29 cellular contexts compared by ENCODE assay signal in the genomic region with DNA sequence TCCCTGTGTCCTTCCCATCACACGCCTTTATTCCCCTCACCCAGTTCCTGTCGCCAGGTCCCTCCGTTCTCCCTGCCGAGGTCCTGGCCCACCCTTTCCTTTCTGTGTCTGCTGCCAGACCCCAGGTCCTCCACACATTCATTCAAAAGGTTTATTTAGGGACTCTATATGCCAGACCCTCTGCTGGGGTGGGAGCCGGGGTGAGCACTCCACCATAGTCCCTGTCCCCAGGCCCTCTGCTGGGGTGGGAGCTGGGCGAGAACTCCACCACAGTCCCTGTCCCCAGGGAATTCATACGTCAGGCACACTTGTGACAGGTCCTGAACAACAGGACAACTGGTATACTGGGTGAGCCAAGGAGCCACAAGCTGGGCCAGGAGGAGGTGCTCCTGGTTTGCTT.
"Had no signal": no experiment of that assay in that cellular context is flagged by ENCODE, and none has a peak within 500 bp of the region (broad histone marks: within the 10 kb centered on the region; RNA-seq: fewer than 3 reads in every experiment).

No MANE protein-coding gene starts in this region.

- H3K4me3 Mint-ChIP-seq: activated CD4-positive, alpha-beta T cell treated with anti-CD3 and anti-CD28 coated beads, Interleukin-2, amount 10 ng/mL, durations not matched to agents 24 days and 14 days; activated CD8-positive, alpha-beta T cell treated with anti-CD3 and anti-CD28 coated beads for 36 hours; activated naive CD4-positive, alpha-beta T cell treated with anti-CD3 and anti-CD28 coated beads, Interleukin-2, amount 50 U/mL, for 24 hours; activated naive CD8-positive, alpha-beta T cell treated with anti-CD3 and anti-CD28 coated beads, Interleukin-2, amount 10 ng/mL, durations not matched to agents 7 days and 5 days; T-helper 1 cell treated with Interleukin-12 subunit alpha and Interleukin-12 subunit beta and Interleukin-4 antibody, amounts not matched to agents 30 μg/mL and 1 μg/mL, for 36 hours; T-helper 2 cell treated with Interferon-gamma antibody and Interleukin-4, amounts not matched to agents 5 μg/mL and 100 μg/mL, for 36 hours had no signal

- DNase-seq: activated CD4-positive, alpha-beta T cell treated with anti-CD3 and anti-CD28 coated beads, Interleukin-2, amount 10 ng/mL, durations not matched to agents 24 days and 14 days; activated CD4-positive, alpha-beta T cell treated with anti-CD3 and anti-CD28 coated beads, Interleukin-2, amount 50 U/mL, for 4 hours; activated CD8-positive, alpha-beta T cell treated with anti-CD3 and anti-CD28 coated beads for 36 hours; activated gamma-delta T cell; activated naive CD4-positive, alpha-beta T cell treated with Interleukin-2 at 50 U/mL for 16 hours; activated naive CD8-positive, alpha-beta T cell treated with anti-CD3 and anti-CD28 coated beads, Interleukin-2, amount 10 ng/mL, durations not matched to agents 7 days and 5 days; activated T-cell treated with anti-CD3 and anti-CD28 coated beads, Interleukin-2, amount 50 U/mL, for 1 hour; amygdala; MM.1S; MV-4-11; NCI-H1092; NCI-H187; NCI-H2029 treated with DMSO at 0.1 percent for 48 hours; NCI-H2171 treated with DMSO at 0.1 percent for 48 hours; NCI-H446; NCI-H524 treated with DMSO at 0.1 percent for 48 hours; NK-92 treated with Interleukin-12 subunit alpha and Interleukin-12 subunit beta, amount 100 ng/mL, for 24 hours; PC-3; Peyer's patch; RPMI8226; SK-N-SH had no signal

- H3K36me3 Mint-ChIP-seq: activated naive CD4-positive, alpha-beta T cell treated with anti-CD3 and anti-CD28 coated beads, Interleukin-2, amount 50 U/mL, for 24 hours; activated naive CD8-positive, alpha-beta T cell treated with anti-CD3 and anti-CD28 coated beads, Interleukin-2, amount 10 ng/mL, durations not matched to agents 7 days and 5 days had no signal

- H3K4me1 Mint-ChIP-seq: activated CD4-positive, alpha-beta T cell treated with anti-CD3 and anti-CD28 coated beads, Interleukin-2, amount 10 ng/mL, durations not matched to agents 24 days and 14 days; activated naive CD4-positive, alpha-beta T cell treated with anti-CD3 and anti-CD28 coated beads, Interleukin-2, amount 50 U/mL, for 24 hours; activated naive CD8-positive, alpha-beta T cell treated with anti-CD3 and anti-CD28 coated beads, Interleukin-2, amount 10 ng/mL, durations not matched to agents 7 days and 5 days had no signal

- H3K9me3 Mint-ChIP-seq: activated CD4-positive, alpha-beta T cell treated with anti-CD3 and anti-CD28 coated beads, Interleukin-2, amount 10 ng/mL, durations not matched to agents 24 days and 14 days; activated CD8-positive, alpha-beta T cell treated with anti-CD3 and anti-CD28 coated beads for 36 hours; activated naive CD4-positive, alpha-beta T cell treated with anti-CD3 and anti-CD28 coated beads, Interleukin-2, amount 50 U/mL, for 24 hours; activated naive CD8-positive, alpha-beta T cell treated with anti-CD3 and anti-CD28 coated beads, Interleukin-2, amount 10 ng/mL, durations not matched to agents 7 days and 5 days; activated T-helper 2 cell treated with anti-CD3 and anti-CD28 coated beads, Interferon-gamma antibody, Interleukin-2, Interleukin-4, amounts not matched to agents 10 μg/mL and 5 μg/mL and 100 μg/mL, durations not matched to agents 14 hours and 24 hours and 36 hours; T-helper 1 cell treated with Interleukin-12 subunit alpha and Interleukin-12 subunit beta and Interleukin-4 antibody, amounts not matched to agents 30 μg/mL and 1 μg/mL, for 36 hours; T-helper 2 cell treated with Interferon-gamma antibody and Interleukin-4, amounts not matched to agents 5 μg/mL and 100 μg/mL, for 36 hours had no signal

- H3K27me3 ChIP-seq: ascending aorta, Peyer's patch had no signal

- ATAC-seq: activated CD8-positive, alpha-beta T cell treated with anti-CD3 and anti-CD28 coated beads for 36 hours; PC-3 had no signal

- H3K27ac Mint-ChIP-seq: activated CD4-positive, alpha-beta T cell treated with anti-CD3 and anti-CD28 coated beads, Interleukin-2, amount 10 ng/mL, durations not matched to agents 24 days and 14 days; activated CD8-positive, alpha-beta T cell treated with anti-CD3 and anti-CD28 coated beads for 36 hours; activated naive CD4-positive, alpha-beta T cell treated with anti-CD3 and anti-CD28 coated beads, Interleukin-2, amount 50 U/mL, for 24 hours; activated naive CD8-positive, alpha-beta T cell treated with anti-CD3 and anti-CD28 coated beads, Interleukin-2, amount 10 ng/mL, durations not matched to agents 7 days and 5 days; activated T-helper 2 cell treated with anti-CD3 and anti-CD28 coated beads, Interferon-gamma antibody, Interleukin-2, Interleukin-4, amounts not matched to agents 10 μg/mL and 5 μg/mL and 100 μg/mL, durations not matched to agents 14 hours and 24 hours and 36 hours; T-helper 1 cell treated with Interleukin-12 subunit alpha and Interleukin-12 subunit beta and Interleukin-4 antibody, amounts not matched to agents 30 μg/mL and 1 μg/mL, for 36 hours; T-helper 2 cell treated with Interferon-gamma antibody and Interleukin-4, amounts not matched to agents 5 μg/mL and 100 μg/mL, for 36 hours had no signal

- H3K27ac ChIP-seq: ascending aorta, cardiac muscle cell, KMS-11, Peyer's patch, SJSA1 had no signal

- H3K27me3 Mint-ChIP-seq: activated CD4-positive, alpha-beta T cell treated with anti-CD3 and anti-CD28 coated beads, Interleukin-2, amount 10 ng/mL, durations not matched to agents 24 days and 14 days had no signal

- H3K9me3 ChIP-seq: ascending aorta, Peyer's patch, SJSA1, SK-N-SH had no signal
